11 cellular contexts compared by ENCODE assay signal in genomic region chr12:10361622-10362021, GRCh38. TPM values are rescaled to one million over a fixed set of nuclear protein-coding genes. Genes with fewer than 3 reads are reported as not detected.
DNase-seq lines count a peak whose midpoint lies in the region; ATAC-seq and TF ChIP-seq lines count a peak whose summit lies in the region.
"Had no signal": no experiment of that assay in that cellular context is flagged by ENCODE, and none has a peak within 500 bp of the region (broad histone marks: within the 10 kb centered on the region; RNA-seq: fewer than 3 reads in every experiment).

No MANE protein-coding gene starts in this region.

- H3K27ac ChIP-seq in mesodermal cell (ENCODE audit: low read depth, low read length, severe bottlenecking): peak overlapping the region; percentile 58

- ATAC-seq in GM21360 (IDR thresholded peaks at IDR 0.05; ENCODE audit: unreplicated experiment): no peak

- H3K4me3 Mint-ChIP-seq in brain: peak overlapping the region in 2 of 5 experiments; percentile 13 to 70
- H3K4me3 Mint-ChIP-seq: memory B cell had no signal

- TF ChIP-seq CTCF in AG10803 (conservative IDR thresholded peaks at IDR 0.05; ENCODE audit: low read length) (no peak), brain (conservative IDR thresholded peaks at IDR 0.05) (no peak)

- DNase-seq in AG10803 (ENCODE audit: low read depth) (peak; percentile 29), LHCN-M2 (ENCODE audit: low read depth) (peak; percentile 70), GDM1 (lab: John Stamatoyannopoulos, UW) (no peak), kidney tubule cell (ENCODE audit: low spot score) (no peak)
- no peak for DNase-seq in activated CD4-positive, alpha-beta T cell treated with anti-CD3 and anti-CD28 coated beads for 48 hours
- DNase-seq: CD4-positive, CD25-positive, alpha-beta regulatory T cell; NCI-H1092 had no signal

- peak overlapping the region in 4 of 5 experiments; percentile 23 to 87 (median 73) for H3K27ac Mint-ChIP-seq in brain

- H3K4me1 Mint-ChIP-seq in brain: peaks cover 19% of the 10 kb centered on the region
- H3K4me1 Mint-ChIP-seq: CD4-positive, CD25-positive, alpha-beta regulatory T cell had no signal

- H3K27me3 Mint-ChIP-seq in brain: no peaks in the 10 kb centered on the region

- H3K36me3 ChIP-seq in mesodermal cell (ENCODE audit: control insufficient read depth, insufficient read depth, low read length): no peaks in the 10 kb centered on the region

- 70 to 71% methylated on average over 4 of the region's 4 CpGs for WGBS in mesodermal cell (ENCODE audit: insufficient coverage in 2 of 2), 2 experiments

- peaks cover 3% of the 10 kb centered on the region for H3K9me3 ChIP-seq in mesodermal cell (ENCODE audit: control insufficient read depth, low read length)

- peaks cover 0 to 4% (median 0%) of the 10 kb centered on the region in 5 experiments for H3K9me3 Mint-ChIP-seq in brain
- H3K9me3 Mint-ChIP-seq: CD4-positive, CD25-positive, alpha-beta regulatory T cell; memory B cell had no signal

- H3K36me3 Mint-ChIP-seq in brain: no peaks in the 10 kb centered on the region
- H3K36me3 Mint-ChIP-seq: CD4-positive, CD25-positive, alpha-beta regulatory T cell; memory B cell had no signal

- H3K4me3 ChIP-seq in AG10803 (ENCODE audit: low read length) (no peak overlapping the region), mesodermal cell (ENCODE audit: extremely low read depth, insufficient read depth, low read length, poor library complexity, severe bottlenecking) (no peak overlapping the region)

- H3K4me1 ChIP-seq in mesodermal cell (ENCODE audit: control insufficient read depth, insufficient read depth, low read length, poor library complexity, severe bottlenecking): peaks cover 25% of the 10 kb centered on the region

RNA-seq across cellular contexts. Expression of gene KLRK1, which starts 28.2 kb away (rescaled TPM):
- total RNA-seq in LHCN-M2 (2014; rRNA removed): 0.26 and 0.40 TPM in 2 replicates
- polyA plus RNA-seq in LHCN-M2 (2012): 0.05 TPM
- polyA plus RNA-seq in brain (ENCODE audit: insufficient read depth, low read depth, low replicate concordance): not detected
- 1.5 TPM for polyA plus RNA-seq in mesodermal cell (2013, experiment 1 of 2)
- 1.5 TPM for polyA plus RNA-seq in mesodermal cell (2013, experiment 2 of 2)

RNA-seq across cellular contexts. Expression of gene KLRC4, which starts 47.9 kb away (rescaled TPM):
- not detected in 2 replicates for total RNA-seq in LHCN-M2 (2014; rRNA removed)
- polyA plus RNA-seq in LHCN-M2 (2012): not detected
- not detected for polyA plus RNA-seq in brain (ENCODE audit: insufficient read depth, low read depth, low replicate concordance)
- 0.85 TPM for polyA plus RNA-seq in mesodermal cell (2013, experiment 1 of 2)
- polyA plus RNA-seq in mesodermal cell (2013, experiment 2 of 2): not detected
- total RNA-seq: CD4-positive, CD25-positive, alpha-beta regulatory T cell had no signal
- polyA plus RNA-seq: CD4-positive, CD25-positive, alpha-beta regulatory T cell had no signal

RNA-seq across cellular contexts. Expression of gene KLRD1, which starts 54.0 kb away (rescaled TPM):
- not detected in 2 replicates for total RNA-seq in LHCN-M2 (2014; rRNA removed)
- not detected for polyA plus RNA-seq in LHCN-M2 (2012)
- polyA plus RNA-seq in brain (ENCODE audit: insufficient read depth, low read depth, low replicate concordance): 0.46 TPM
- polyA plus RNA-seq in mesodermal cell (2013, experiment 1 of 2): 0.26 TPM
- polyA plus RNA-seq in mesodermal cell (2013, experiment 2 of 2): 0.20 TPM

RNA-seq across cellular contexts. Expression of gene KLRC3, which starts 58.8 kb away (rescaled TPM):
- total RNA-seq in LHCN-M2 (2014; rRNA removed): 0.63 TPM in 1 of 2 replicates, not detected in the other
- polyA plus RNA-seq in LHCN-M2 (2012): not detected
- polyA plus RNA-seq in brain (ENCODE audit: insufficient read depth, low read depth, low replicate concordance): 1.5 TPM
- 0.55 TPM for polyA plus RNA-seq in mesodermal cell (2013, experiment 1 of 2)
- polyA plus RNA-seq in mesodermal cell (2013, experiment 2 of 2): not detected
- total RNA-seq: CD4-positive, CD25-positive, alpha-beta regulatory T cell had no signal
- polyA plus RNA-seq: CD4-positive, CD25-positive, alpha-beta regulatory T cell had no signal

Comparison
In these comparisons a context has a peak if more than half of its experiments do, and no peak if none do; other contexts are left out.
1. DNase-seq: peak in AG10803 (single experiment) and LHCN-M2 (single experiment); none in activated CD4-positive, alpha-beta T cell treated with anti-CD3 and anti-CD28 coated beads for 48 hours (single experiment), GDM1 (single experiment) and kidney tubule cell (single experiment).